4 cellular contexts compared by ENCODE assay signal in genomic region chr3:121782784-121783183, GRCh38. TPM values are rescaled to one million over a fixed set of nuclear protein-coding genes. Genes with fewer than 3 reads are reported as not detected.
DNase-seq lines count a peak whose midpoint lies in the region; ATAC-seq lines count a peak whose summit lies in the region.
"Not testable (repeated sequence)": the region's sequence is repeated elsewhere in the genome, so short reads cannot be mapped to it uniquely, and the experiment has no call there.

No MANE protein-coding gene starts in this region.

- not testable (repeated sequence) for H3K9me3 Mint-ChIP-seq in central memory CD8-positive, alpha-beta T cell

- H3K27ac Mint-ChIP-seq in central memory CD8-positive, alpha-beta T cell (ENCODE audit: low read depth), result peak overlapping the region; percentile 5

- not testable (repeated sequence) for H3K4me3 Mint-ChIP-seq in central memory CD8-positive, alpha-beta T cell

- H3K36me3 Mint-ChIP-seq in central memory CD8-positive, alpha-beta T cell (ENCODE audit: insufficient read depth), result peaks cover 52% of the 10 kb centered on the region

- ATAC-seq in central memory CD8-positive, alpha-beta T cell (replicated peaks; ENCODE audit: extremely low read depth, poor library complexity, severe bottlenecking), result not testable (repeated sequence)
- ATAC-seq in Right ventricle myocardium superior (ENCODE audit: poor library complexity) (peak; percentile 67), left cardiac atrium (peak; percentile 26 to 47), left ventricle myocardium superior (peak; percentile 75)

- intact Hi-C loops in Right ventricle myocardium superior (cut with DNase I); left cardiac atrium (cut with DNase I); left ventricle myocardium superior (cut with micrococcal nuclease): not testable (repeated sequence)

- H3K4me1 Mint-ChIP-seq in central memory CD8-positive, alpha-beta T cell, result not testable (repeated sequence)

- not testable (repeated sequence) for H3K27me3 Mint-ChIP-seq in central memory CD8-positive, alpha-beta T cell

- not testable (repeated sequence) for DNase-seq in central memory CD8-positive, alpha-beta T cell (ENCODE audit: low spot score in 2 of 2); Right ventricle myocardium superior; left cardiac atrium; left ventricle myocardium superior

RNA-seq across cellular contexts. Expression of gene GOLGB1, which starts 33.2 kb away (rescaled TPM):
- total RNA-seq in Right ventricle myocardium superior, result 43.2 TPM
- 10 to 100 TPM; 48.1 to 52.3 TPM for total RNA-seq in left cardiac atrium
- total RNA-seq in left ventricle myocardium superior, result 45.8 TPM

RNA-seq across cellular contexts. Expression of gene IQCB1, which starts 52.1 kb away (rescaled TPM):
- total RNA-seq in Right ventricle myocardium superior (7.5 TPM), left cardiac atrium (1 to 10 TPM; 8.1 to 9.1 TPM), left ventricle myocardium superior (6.3 TPM)

RNA-seq across cellular contexts. Expression of gene EAF2, which starts 52.2 kb away (rescaled TPM):
- total RNA-seq in Right ventricle myocardium superior (2.6 TPM), left cardiac atrium (1 to 10 TPM; 3.8 to 4.0 TPM), left ventricle myocardium superior (3.5 TPM)
